In genomic region chr5:150189728-150190502, GRCh38 we compare ENCODE assay signal across 18 cellular contexts. TPM values are rescaled to one million over a fixed set of nuclear protein-coding genes. Genes with fewer than 3 reads are reported as not detected.
A peak's percentile ranks its signal among the peaks of the same experiment; 100 is the strongest.
DNase-seq lines count a peak whose midpoint lies in the region; ATAC-seq and TF ChIP-seq lines count a peak whose summit lies in the region.
"Had no signal": no experiment of that assay in that cellular context is flagged by ENCODE, and none has a peak within 500 bp of the region (broad histone marks: within the 10 kb centered on the region; RNA-seq: fewer than 3 reads in every experiment).

TSS of gene SLC6A7 (plus strand) at chr5:150190062. CDS start at chr5:150190328, 266 bp downstream.

- H2BK120ac ChIP-seq in trophoblast cell (ENCODE audit: insufficient read depth, low read length, poor library complexity), result no peak within 1 kb of the TSS

- H4K20me1 ChIP-seq in GM23338 (replicated peaks; ENCODE audit: insufficient read depth), result no peaks in the 10 kb centered on the region

- no peak within 1 kb of the TSS for H2AK5ac ChIP-seq in trophoblast cell (ENCODE audit: low read length)

- H3K79me1 ChIP-seq in trophoblast cell (ENCODE audit: low read length), result no peaks in the 10 kb centered on the region

- no peak for TF ChIP-seq CTCF in GM23338 (conservative IDR thresholded peaks at IDR 0.05; ENCODE audit: low read depth in 2 of 2)
- no peak for TF ChIP-seq CTCF in tibial artery (IDR thresholded peaks at IDR 0.05)

- peaks cover 25% of the 10 kb centered on the region for H3K4me1 Mint-ChIP-seq in GM23338
- H3K4me1 Mint-ChIP-seq: natural killer cell had no signal

- no peak within 1 kb of the TSS for H4K8ac ChIP-seq in trophoblast cell (ENCODE audit: low read depth, low read length)

- peak within 1 kb of the TSS; percentile 68 for H3K4me3 Mint-ChIP-seq in GM23338
- H3K4me3 Mint-ChIP-seq: natural killer cell had no signal

- H4K91ac ChIP-seq in trophoblast cell (ENCODE audit: low read depth, low read length), result no peak within 1 kb of the TSS

- H3K27me3 ChIP-seq in GM23338 (ENCODE audit: insufficient read depth) (peaks cover 63% of the 10 kb centered on the region), iPS DF 6.9 (ENCODE audit: control insufficient read depth, insufficient read depth, low read length) (peaks cover 42% of the 10 kb centered on the region), trophoblast cell (ENCODE audit: insufficient read depth, low read length) (peaks cover 28% of the 10 kb centered on the region), tibial artery (peaks cover 0 to 24% of the 10 kb centered on the region in 2 donors)
- H3K27me3 ChIP-seq: right lobe of liver had no signal

- no peaks in the 10 kb centered on the region for H3K36me3 ChIP-seq in GM23338 (ENCODE audit: insufficient read depth)
- no peaks in the 10 kb centered on the region; the same call in 1 of the 2 replicates for H3K36me3 ChIP-seq in iPS DF 6.9 (ENCODE audit: control insufficient read depth, insufficient read depth, low read length)
- no peaks in the 10 kb centered on the region for H3K36me3 ChIP-seq in trophoblast cell (ENCODE audit: control insufficient read depth in 1 of 2, insufficient read depth in 2 of 2, low read length in 2 of 2)
- no peaks in the 10 kb centered on the region for H3K36me3 ChIP-seq in tibial artery
- H3K36me3 ChIP-seq: right lobe of liver had no signal

- no peak within 1 kb of the TSS for H2BK12ac ChIP-seq in trophoblast cell (ENCODE audit: low read length)

- no peaks in the 10 kb centered on the region for H3K36me3 Mint-ChIP-seq in GM23338 (ENCODE audit: low read depth)
- H3K36me3 Mint-ChIP-seq: natural killer cell had no signal

- H3K9me2 ChIP-seq in GM23338 (ENCODE audit: insufficient read depth), result no peaks in the 10 kb centered on the region

- H3K79me2 ChIP-seq in GM23338 (replicated peaks; ENCODE audit: insufficient read depth) (no peaks in the 10 kb centered on the region), trophoblast cell (ENCODE audit: control insufficient read depth, insufficient read depth, low read length, poor library complexity) (peaks cover 1% of the 10 kb centered on the region)

- H3K4me1 ChIP-seq in GM23338 (ENCODE audit: insufficient read depth), result peaks cover 6% of the 10 kb centered on the region
- H3K4me1 ChIP-seq in iPS DF 6.9 (ENCODE audit: control insufficient read depth, insufficient read depth, low read length), result peaks cover 8% of the 10 kb centered on the region
- peaks cover 13 to 19% of the 10 kb centered on the region in 2 experiments for H3K4me1 ChIP-seq in trophoblast cell (ENCODE audit: control insufficient read depth in 1 of 2, insufficient read depth in 2 of 2, low read length in 2 of 2)
- peaks cover 0 to 14% (median 7%) of the 10 kb centered on the region in 4 donors for H3K4me1 ChIP-seq in tibial artery

- H3K18ac ChIP-seq in trophoblast cell (ENCODE audit: low read length), result no peak within 1 kb of the TSS

- H3F3A ChIP-seq in GM23338 (replicated peaks; ENCODE audit: low read depth), result no peaks in the 10 kb centered on the region

- peak; percentile 66 for ATAC-seq in GM23338
- peak; percentile 48; the same call in 2 of the 3 replicates for ATAC-seq in SK-N-SH treated with all-trans-retinoic acid at 6 μM for 48 hours
- no peak for ATAC-seq in GM19397 (IDR thresholded peaks at IDR 0.05; ENCODE audit: unreplicated experiment)
- ATAC-seq: HCT116, left lobe of liver, natural killer cell, right lobe of liver had no signal

- H3K23ac ChIP-seq in trophoblast cell (ENCODE audit: low read length), result no peak within 1 kb of the TSS

- no peak within 1 kb of the TSS for H3K14ac ChIP-seq in trophoblast cell (ENCODE audit: low read length)

- H3K4ac ChIP-seq in trophoblast cell (ENCODE audit: low read depth, low read length), result no peak within 1 kb of the TSS

- H3K27ac ChIP-seq in GM23338 (ENCODE audit: low read depth) (no peak within 1 kb of the TSS), iPS DF 6.9 (ENCODE audit: low read length) (no peak within 1 kb of the TSS), trophoblast cell (ENCODE audit: low read depth, low read length) (no peak within 1 kb of the TSS), tibial artery (no peak within 1 kb of the TSS)
- H3K27ac ChIP-seq: right lobe of liver had no signal

- H3K4me3 ChIP-seq in GM23338 (peak within 1 kb of the TSS; percentile 72), iPS DF 6.9 (ENCODE audit: low read length) (peak within 1 kb of the TSS; percentile 38; the same call in 1 of the 2 replicates), trophoblast cell (ENCODE audit: low read depth, low read length) (peak within 1 kb of the TSS; percentile 10), tibial artery (peak within 1 kb of the TSS in 1 of 2 donors; percentile 33)
- H3K4me3 ChIP-seq: right lobe of liver had no signal

- H3K9ac ChIP-seq in trophoblast cell (ENCODE audit: low read length), result no peak within 1 kb of the TSS

- H3K9me3 ChIP-seq in iPS DF 6.9 (ENCODE audit: control insufficient read depth, insufficient read depth, low read length) (no peaks in the 10 kb centered on the region), trophoblast cell (ENCODE audit: insufficient read depth, low read depth, low read length) (no peaks in the 10 kb centered on the region), tibial artery (no peaks in the 10 kb centered on the region)
- H3K9me3 ChIP-seq: right lobe of liver had no signal

- H3K9me3 Mint-ChIP-seq in GM23338, result no peaks in the 10 kb centered on the region
- H3K9me3 Mint-ChIP-seq: natural killer cell had no signal

- H3K27me3 Mint-ChIP-seq in GM23338 (ENCODE audit: insufficient read depth, low read depth, poor library complexity), result peaks cover 74% of the 10 kb centered on the region

- H2BK5ac ChIP-seq in trophoblast cell (ENCODE audit: low read depth, low read length, poor library complexity), result no peak within 1 kb of the TSS

- no peak within 1 kb of the TSS for H4K12ac ChIP-seq in trophoblast cell (ENCODE audit: low read depth, low read length)

- H3K27ac Mint-ChIP-seq in GM23338, result no peak within 1 kb of the TSS
- H3K27ac Mint-ChIP-seq: natural killer cell had no signal

- peak within 1 kb of the TSS; percentile 88 for H3K4me2 ChIP-seq in GM23338
- H3K4me2 ChIP-seq in trophoblast cell (ENCODE audit: low read length), result peak within 1 kb of the TSS; percentile 33

- intact Hi-C loops in tibial artery (cut with DNase I; ENCODE audit: low total_unique reads), result no loop called here

- no CpG with 5 or more reads among the region's 58 CpGs for WGBS in iPS DF 6.9 (ENCODE audit: insufficient coverage, insufficient read length)
- WGBS in trophoblast cell (ENCODE audit: extremely low coverage, insufficient coverage, insufficient read length), result no CpG with 5 or more reads among the region's 58 CpGs

- H2AFZ ChIP-seq in GM23338, result peak within 1 kb of the TSS; percentile 96
- H2AFZ ChIP-seq in trophoblast cell (ENCODE audit: insufficient read depth, low read length, poor library complexity), result peak within 1 kb of the TSS; percentile 30

- DNase-seq in GM23338 (ENCODE audit: low spot score) (peak; percentile 42), iPS DF 6.9 (ENCODE audit: low read depth, low spot score) (no peak), trophoblast cell (peak in 1 of 2 donors; percentile 26), tibial artery (no peak), SHP77 (lab: John Stamatoyannopoulos, UW) (no peak), GOT3 (lab: John Stamatoyannopoulos, UW) (no peak)
- DNase-seq: activated CD8-positive, alpha-beta memory T cell treated with anti-CD3 and anti-CD28 coated beads for 24 hours; activated effector memory CD4-positive, alpha-beta T cell treated with anti-CD3 and anti-CD28 coated beads, Interleukin-2, amount 50 U/mL, for 16 hours; natural killer cell; NCI-H1930; right lobe of liver; stimulated activated naive CD4-positive, alpha-beta T cell treated with Interleukin-2 at 50 U/mL for 16 hours had no signal

TF ChIP-seq in GM23338, 12 proteins besides CTCF, POLR2A, EP300 and RAD21:
- TF ChIP-seq POLR2AphosphoS5 (IDR thresholded peaks at IDR 0.05; ENCODE audit: low read depth) (no peak), EZH2 (IDR thresholded peaks at IDR 0.05; ENCODE audit: low read depth, unreplicated experiment) (peak; percentile 61)
TF ChIP-seq in GM23338: peak in this region for 1.

TF ChIP-seq in SK-N-SH treated with all-trans-retinoic acid at 6 μM for 48 hours, 23 proteins besides CTCF, POLR2A, EP300 and RAD21:
- TF ChIP-seq ZFP30 (CRISPR knock-in tag; IDR thresholded peaks at IDR 0.05) (no peak), GLIS3 (CRISPR knock-in tag; IDR thresholded peaks at IDR 0.05) (no peak), OSR1 (CRISPR knock-in tag; IDR thresholded peaks at IDR 0.05) (no peak), TOX (CRISPR knock-in tag; IDR thresholded peaks at IDR 0.05; ENCODE audit: borderline replicate concordance) (no peak), CSDC2 (CRISPR knock-in tag; IDR thresholded peaks at IDR 0.05) (no peak), RARB (CRISPR knock-in tag; IDR thresholded peaks at IDR 0.05) (no peak)

RNA-seq across cellular contexts. Expression of gene SLC6A7, which starts in this region (rescaled TPM):
- not detected in 2 replicates for total RNA-seq in GM23338 (2014; rRNA removed; shearing (Covaris generic))
- polyA plus RNA-seq in GM23338 (2016; fragmentation: Nextera tagmentation; extraction: Ambion mirVana), result not detected in 2 replicates
- polyA plus RNA-seq in trophoblast cell (2013), result 0.01 and 0.03 TPM in 2 replicates
- total RNA-seq: glomerular endothelial cell, left lobe of liver, natural killer cell, right lobe of liver, SK-MEL-5 had no signal

Comparison
In these comparisons a context has a peak if more than half of its experiments do, and no peak if none do; other contexts are left out.
1. Peak in DNase-seq, ATAC-seq, H3K4me3 ChIP-seq and H3K4me2 ChIP-seq in GM23338; RNA of the gene not detected or under 1 TPM.